ENCODE assay signal across 18 cellular contexts in genomic region chr1:235455806-235456205, GRCh38.
"Had no signal": no experiment of that assay in that cellular context is flagged by ENCODE, and none has a peak within 500 bp of the region (broad histone marks: within the 10 kb centered on the region; RNA-seq: fewer than 3 reads in every experiment).

No MANE protein-coding gene starts in this region.

- H3K27ac ChIP-seq: heart right ventricle, right lobe of liver, spleen, tibial nerve, vagina had no signal

- H3K4me1 Mint-ChIP-seq: natural killer cell; stimulated activated memory B cell treated with anti-CD40 and anti-IgM and Interleukin-4, amounts not matched to agents 10 μg/mL and 1 μg/mL and 100 μg/mL, for 72 hours had no signal

- H3K27me3 ChIP-seq: heart right ventricle, right lobe of liver, spleen, tibial nerve, vagina had no signal

- DNase-seq: activated CD4-positive, alpha-beta T cell treated with anti-CD3 and anti-CD28 coated beads, Interleukin-2, amount 50 U/mL, for 1 hour; activated effector memory CD4-positive, alpha-beta T cell treated with Interleukin-2 at 50 U/mL for 16 hours; anterior cingulate cortex; foreskin melanocyte; heart right ventricle; islet precursor cell; natural killer cell; nucleus accumbens; right lobe of liver; spleen; stimulated activated CD4-positive, alpha-beta T cell treated with anti-CD3 and anti-CD28 coated beads, Interleukin-1b, Interleukin-23, amount 100 ng/mL, for 48 hours had no signal

- H3K9me3 Mint-ChIP-seq: natural killer cell; stimulated activated memory B cell treated with anti-CD40 and anti-IgM and Interleukin-4, amounts not matched to agents 10 μg/mL and 1 μg/mL and 100 μg/mL, for 72 hours had no signal

- ATAC-seq: heart right ventricle; left lobe of liver; natural killer cell; right lobe of liver; stimulated activated memory B cell treated with anti-CD40 and anti-IgM and Interleukin-4, amounts not matched to agents 10 μg/mL and 1 μg/mL and 100 μg/mL, for 72 hours had no signal

- H3K27ac Mint-ChIP-seq: activated naive CD8-positive, alpha-beta T cell; natural killer cell; stimulated activated memory B cell treated with anti-CD40 and anti-IgM and Interleukin-4, amounts not matched to agents 10 μg/mL and 1 μg/mL and 100 μg/mL, for 72 hours had no signal

- H3K27me3 Mint-ChIP-seq: activated naive CD8-positive, alpha-beta T cell; stimulated activated memory B cell treated with anti-CD40 and anti-IgM and Interleukin-4, amounts not matched to agents 10 μg/mL and 1 μg/mL and 100 μg/mL, for 72 hours had no signal

- H3K4me3 Mint-ChIP-seq: activated naive CD8-positive, alpha-beta T cell; natural killer cell; stimulated activated memory B cell treated with anti-CD40 and anti-IgM and Interleukin-4, amounts not matched to agents 10 μg/mL and 1 μg/mL and 100 μg/mL, for 72 hours had no signal

- FAIRE-seq: bronchial epithelial cell, endothelial cell of umbilical vein had no signal

- H3K36me3 Mint-ChIP-seq: activated naive CD8-positive, alpha-beta T cell; natural killer cell had no signal

- H3K4me3 ChIP-seq: heart right ventricle, right lobe of liver, spleen, tibial nerve, vagina had no signal

- H3K9me3 ChIP-seq: heart right ventricle, right lobe of liver, spleen, tibial nerve, vagina had no signal

- H3K4me1 ChIP-seq: heart right ventricle, right lobe of liver, spleen, tibial nerve, vagina had no signal
